In the genomic region with DNA sequence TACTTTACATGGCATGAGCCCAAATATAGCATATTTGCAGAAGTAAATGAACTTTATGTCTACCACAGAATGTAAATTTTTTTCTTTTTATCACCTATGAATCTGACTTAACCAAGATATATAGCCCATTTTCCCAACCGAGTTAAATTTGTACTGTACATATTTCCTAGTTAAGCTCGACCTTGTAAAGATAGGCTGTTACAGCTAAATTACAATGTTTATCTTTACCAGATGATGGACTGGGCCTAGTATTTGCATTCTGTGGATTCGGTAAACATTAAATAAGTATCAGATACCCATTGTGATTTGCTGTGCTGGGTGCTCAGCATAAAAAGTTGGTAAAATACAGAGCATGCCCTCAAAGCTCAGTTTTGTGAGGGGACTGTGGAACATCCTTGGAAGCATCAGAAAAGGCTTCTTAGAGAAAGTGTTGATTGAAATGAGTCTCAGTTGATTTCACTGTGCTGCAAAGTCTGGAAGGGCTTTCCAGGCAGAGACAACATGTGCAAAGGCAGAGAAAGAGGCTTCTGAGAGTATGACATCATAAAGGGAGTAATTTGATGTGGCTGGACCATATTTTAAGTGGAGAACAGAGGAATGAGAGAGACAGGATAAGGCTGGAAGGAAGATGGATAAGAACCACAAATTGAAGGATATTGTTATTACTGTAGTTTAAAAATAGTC, we compare ENCODE assay signal across 22 cellular contexts. TPM values are rescaled to one million over a fixed set of nuclear protein-coding genes. Genes with fewer than 3 reads are reported as not detected.
DNase-seq lines count a peak whose midpoint lies in the region; ATAC-seq and TF ChIP-seq lines count a peak whose summit lies in the region.
"Had no signal": no experiment of that assay in that cellular context is flagged by ENCODE, and none has a peak within 500 bp of the region (broad histone marks: within the 10 kb centered on the region; RNA-seq: fewer than 3 reads in every experiment).

No MANE protein-coding gene starts in this region.

- H3K4me1 ChIP-seq in CD8-positive, alpha-beta T cell (ENCODE audit: insufficient read depth, low read length): no peaks in the 10 kb centered on the region
- H3K4me1 ChIP-seq in heart left ventricle: peaks cover 0 to 5% (median 0%) of the 10 kb centered on the region in 12 donors
- H3K4me1 ChIP-seq: neural progenitor cell had no signal

- POLR2A ChIA-PET in CD8-positive, alpha-beta T cell (lab: Charles Lee): interaction anchor here (1.4 kb wide), 1 partner anchor 14 kb away, joined by 4 read pairs; no protein-coding TSS in a partner anchor
- POLR2A ChIA-PET in T-cell (lab: Charles Lee): no interaction called here
- POLR2A ChIA-PET in MCF 10A (lab: Yijun Ruan, JAX): interaction anchor here (1.5 kb wide), 1 partner anchor 10 kb away, joined by 10 read pairs; no protein-coding TSS in a partner anchor

- no peak overlapping the region for H3K27ac ChIP-seq in CD8-positive, alpha-beta T cell (ENCODE audit: low read depth, low read length)
- H3K27ac ChIP-seq in heart left ventricle: no peak overlapping the region
- H3K27ac ChIP-seq: neural progenitor cell, transverse colon had no signal

- H3K27me3 Mint-ChIP-seq in CD8-positive, alpha-beta T cell (ENCODE audit: low read depth): no peaks in the 10 kb centered on the region
- H3K27me3 Mint-ChIP-seq in T-cell (no peaks in the 10 kb centered on the region), MCF 10A (ENCODE audit: insufficient read depth, unreplicated experiment) (no peaks in the 10 kb centered on the region)

- intact Hi-C loops in CD8-positive, alpha-beta T cell (cut with DNase I, micrococcal nuclease): no loop called here
- intact Hi-C loops in MCF 10A (cut with micrococcal nuclease): no loop called here
- intact Hi-C loops in heart left ventricle (cut with DNase I): no loop called here

- DNase-seq in DMS53 (lab: John Stamatoyannopoulos, UW) (peak; percentile 38), DMS53 treated with DMSO at 0.1 percent for 48 hours (lab: John Stamatoyannopoulos, UW; ENCODE audit: unreplicated experiment) (no peak), T-cell (no peak), fibroblast of the aortic adventitia (ENCODE audit: low read depth) (peak; percentile 39), NCI-H510A (lab: John Stamatoyannopoulos, UW) (no peak), MCF 10A (ENCODE audit: unreplicated experiment) (no peak), heart left ventricle (no peak)
- no peak for DNase-seq in CD8-positive, alpha-beta T cell
- DNase-seq: 8988T; activated CD8-positive, alpha-beta memory T cell treated with anti-CD3 and anti-CD28 coated beads, Interleukin-2, amount 50 U/mL, for 4 hours; hypothalamus; kidney glomerular epithelial cell; NCI-H1694; NCI-H226; SHP77; stimulated activated CD4-positive, alpha-beta T cell treated with anti-CD3 and anti-CD28 coated beads, Interleukin-15, amount 100 ng/mL, for 24 hours; stimulated activated naive CD4-positive, alpha-beta T cell treated with Interleukin-2 at 50 U/mL for 16 hours; transverse colon had no signal

- no peak overlapping the region for H3K4me3 Mint-ChIP-seq in CD8-positive, alpha-beta T cell
- H3K4me3 Mint-ChIP-seq in T-cell (no peak overlapping the region), MCF 10A (ENCODE audit: unreplicated experiment) (no peak overlapping the region)
- H3K4me3 Mint-ChIP-seq: mesothelial cell of epicardium; neural progenitor cell; T-helper 2 cell treated with Interferon-gamma antibody and Interleukin-4, amounts not matched to agents 5 μg/mL and 100 μg/mL, for 36 hours had no signal

- no peaks in the 10 kb centered on the region for H3K4me1 Mint-ChIP-seq in CD8-positive, alpha-beta T cell (ENCODE audit: low read depth)
- H3K4me1 Mint-ChIP-seq in T-cell (peaks cover 6 to 11% (median 11%) of the 10 kb centered on the region in 3 donors), MCF 10A (ENCODE audit: insufficient read depth, unreplicated experiment) (peaks cover 6% of the 10 kb centered on the region)
- H3K4me1 Mint-ChIP-seq: neural progenitor cell had no signal

- BruUV-seq in MCF 10A (replicated peaks; lab: Mats Ljungman, UMichigan): no TSS peak

- peaks cover 41% of the 10 kb centered on the region for H3K36me3 ChIP-seq in CD8-positive, alpha-beta T cell (ENCODE audit: insufficient read depth, low read length)
- peaks cover 0 to 100% (median 97%) of the 10 kb centered on the region in 9 donors for H3K36me3 ChIP-seq in heart left ventricle

- H3K36me3 Mint-ChIP-seq in CD8-positive, alpha-beta T cell: peaks cover 74% of the 10 kb centered on the region
- peaks cover 42% of the 10 kb centered on the region for H3K36me3 Mint-ChIP-seq in T-cell
- H3K36me3 Mint-ChIP-seq in MCF 10A (ENCODE audit: insufficient read depth, unreplicated experiment): peaks cover 94% of the 10 kb centered on the region

- TF ChIP-seq CTCF in CD8-positive, alpha-beta T cell (IDR thresholded peaks at IDR 0.05): no peak
- no peak for TF ChIP-seq CTCF in fibroblast of the aortic adventitia (IDR thresholded peaks at IDR 0.05; ENCODE audit: insufficient read depth, low read length)
- no peak for TF ChIP-seq CTCF in MCF 10A (IDR thresholded peaks at IDR 0.05; ENCODE audit: unreplicated experiment)
- TF ChIP-seq CTCF in heart left ventricle (IDR thresholded peaks at IDR 0.05): no peak

- CTCF ChIA-PET in CD8-positive, alpha-beta T cell (lab: Charles Lee): no interaction called here
- CTCF ChIA-PET in T-cell (lab: Charles Lee): interaction anchor here in 1 of 2 donors (0.5 to 0.8 kb wide), 2 partner anchors 9 to 174 kb away, joined by 3 read pairs; no protein-coding TSS in a partner anchor
- CTCF ChIA-PET in MCF 10A (lab: Yijun Ruan, JAX): interaction anchor here (0.6 to 1.5 kb wide), 3 partner anchors 10 to 83 kb away, joined by 3 to 5 read pairs (median 3); no protein-coding TSS in a partner anchor

- H3K27ac Mint-ChIP-seq in CD8-positive, alpha-beta T cell: peak overlapping the region; percentile 58
- peak overlapping the region; percentile 5 to 9 for H3K27ac Mint-ChIP-seq in T-cell
- H3K27ac Mint-ChIP-seq in MCF 10A (ENCODE audit: low read depth, unreplicated experiment): no peak overlapping the region
- H3K27ac Mint-ChIP-seq: mesothelial cell of epicardium; neural progenitor cell; T-helper 2 cell treated with Interferon-gamma antibody and Interleukin-4, amounts not matched to agents 5 μg/mL and 100 μg/mL, for 36 hours had no signal

- no peak overlapping the region for H3K4me3 ChIP-seq in CD8-positive, alpha-beta T cell (ENCODE audit: low read depth, low read length)
- no peak overlapping the region for H3K4me3 ChIP-seq in fibroblast of the aortic adventitia (ENCODE audit: low read depth, low read length)
- no peak overlapping the region for H3K4me3 ChIP-seq in heart left ventricle
- H3K4me3 ChIP-seq: neural progenitor cell, transverse colon had no signal

- no peak for ATAC-seq in CD8-positive, alpha-beta T cell
- ATAC-seq in T-cell (replicated peaks in 1 of 4) (no peak), heart left ventricle (no peak)
- ATAC-seq: activated naive CD4-positive, alpha-beta T cell treated with anti-CD3 and anti-CD28 coated beads, Interleukin-2, amount 50 U/mL, for 72 hours had no signal

- no peak for TF ChIP-seq POLR2A in heart left ventricle (IDR thresholded peaks at IDR 0.05)

- no peaks in the 10 kb centered on the region for H3K9me3 ChIP-seq in CD8-positive, alpha-beta T cell (ENCODE audit: low read length)
- no peaks in the 10 kb centered on the region for H3K9me3 ChIP-seq in heart left ventricle
- H3K9me3 ChIP-seq: transverse colon had no signal

- WGBS in heart left ventricle, 4 donors: 85 to 90% (median 87%) methylated on average over 3 of the region's 3 CpGs

- H3K27me3 ChIP-seq in CD8-positive, alpha-beta T cell (ENCODE audit: insufficient read depth, low read length): no peaks in the 10 kb centered on the region
- no peaks in the 10 kb centered on the region for H3K27me3 ChIP-seq in heart left ventricle
- H3K27me3 ChIP-seq: neural progenitor cell, transverse colon had no signal

- H3K9me3 Mint-ChIP-seq in CD8-positive, alpha-beta T cell: no peaks in the 10 kb centered on the region
- no peaks in the 10 kb centered on the region for H3K9me3 Mint-ChIP-seq in T-cell
- H3K9me3 Mint-ChIP-seq in MCF 10A (ENCODE audit: unreplicated experiment): no peaks in the 10 kb centered on the region
- H3K9me3 Mint-ChIP-seq: activated naive CD4-positive, alpha-beta T cell treated with anti-CD3 and anti-CD28 coated beads, Interleukin-2, amount 50 U/mL, for 72 hours; mesothelial cell of epicardium; neural progenitor cell; T-helper 2 cell treated with Interferon-gamma antibody and Interleukin-4, amounts not matched to agents 5 μg/mL and 100 μg/mL, for 36 hours had no signal

RNA-seq across cellular contexts. Expression of gene MORC3, which starts 27.4 kb away (rescaled TPM):
- 10 to 100 TPM; 48.7 to 52.1 TPM for total RNA-seq in CD8-positive, alpha-beta T cell
- total RNA-seq in T-cell (10 to 100 TPM; 53.1 to 74.8 (median 71.6) TPM), fibroblast of the aortic adventitia (ENCODE audit: low replicate concordance) (19.5 and 38.1 TPM in 2 replicates), MCF 10A (2022) (31.1 and 32.3 TPM in 2 replicates), heart left ventricle (10 to 100 TPM; 15.0 to 21.3 (median 18.8) TPM)
- 10 to 100 TPM in 1 of 2 donors, 1 to 10 TPM in 1; 9.0 to 11.1 TPM for polyA plus RNA-seq in heart left ventricle

RNA-seq across cellular contexts. Expression of gene CHAF1B, which starts 37.8 kb away (rescaled TPM):
- total RNA-seq in CD8-positive, alpha-beta T cell: 1 to 10 TPM; 2.0 to 3.9 TPM
- 1 to 10 TPM; 2.1 to 5.1 (median 3.5) TPM for total RNA-seq in T-cell
- total RNA-seq in fibroblast of the aortic adventitia (ENCODE audit: low replicate concordance): 0.49 and 7.8 TPM in 2 replicates
- 6.4 and 7.7 TPM in 2 replicates for total RNA-seq in MCF 10A (2022)
- 1 to 10 TPM in 2 of 9 donors, under 1 TPM in 7; 0.12 to 1.9 (median 0.56) TPM for total RNA-seq in heart left ventricle
- polyA plus RNA-seq in heart left ventricle: under 1 TPM; 0.23 to 0.54 TPM

Comparison
In these comparisons a context has a peak if more than half of its experiments do, and no peak if none do; other contexts are left out.
1. DNase-seq: peak in DMS53 (single experiment) and fibroblast of the aortic adventitia (single experiment); none in DMS53 treated with DMSO at 0.1 percent for 48 hours (single experiment), CD8-positive, alpha-beta T cell (0 of 7), T-cell (0 of 34), NCI-H510A (single experiment), MCF 10A (single experiment) and heart left ventricle (0 of 5).
2. POLR2A ChIA-PET loops: an anchor here in CD8-positive, alpha-beta T cell (1.4 kb wide) and MCF 10A (1.5 kb wide); none called in T-cell.